Comparison of ENCODE assay signal across 11 cellular contexts in the genomic region with DNA sequence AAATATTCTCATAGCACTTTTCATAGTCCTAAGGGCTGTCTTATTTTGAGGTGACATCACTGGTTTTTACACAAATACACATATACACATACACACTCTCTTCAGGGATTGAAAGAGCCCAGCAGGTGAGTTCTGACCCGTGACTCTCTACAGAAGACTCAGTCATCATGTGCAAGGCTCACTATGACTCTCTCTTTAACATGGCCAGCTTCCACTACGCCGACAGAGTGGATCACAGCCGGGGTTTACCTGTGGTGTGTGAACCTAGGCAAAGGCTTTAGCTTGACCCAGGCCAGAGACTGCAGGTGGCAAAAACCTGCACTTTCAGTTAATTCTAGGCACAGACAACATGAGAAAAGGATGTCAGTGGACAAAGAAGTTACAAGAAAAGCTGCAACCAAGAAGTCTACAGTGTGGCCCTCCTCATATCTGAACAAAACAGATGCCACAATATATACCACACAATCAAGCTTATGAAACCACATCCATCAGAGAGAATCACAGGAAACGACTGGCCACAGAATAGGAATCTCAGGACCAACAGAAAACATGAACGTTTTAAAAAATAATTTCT. TPM values are rescaled to one million over a fixed set of nuclear protein-coding genes. Genes with fewer than 3 reads are reported as not detected.
DNase-seq lines count a peak whose midpoint lies in the region; ATAC-seq and TF ChIP-seq lines count a peak whose summit lies in the region.
"Had no signal": no experiment of that assay in that cellular context is flagged by ENCODE, and none has a peak within 500 bp of the region (broad histone marks: within the 10 kb centered on the region; RNA-seq: fewer than 3 reads in every experiment).

No MANE protein-coding gene starts in this region.

- no peak for TF ChIP-seq CTCF in neural progenitor cell (IDR thresholded peaks at IDR 0.05)
- no peak for TF ChIP-seq CTCF in PC-9 (conservative IDR thresholded peaks at IDR 0.05)

- H3K36me3 ChIP-seq in neural progenitor cell (no peaks in the 10 kb centered on the region), PC-9 (ENCODE audit: low read depth) (no peaks in the 10 kb centered on the region)
- H3K36me3 ChIP-seq: breast epithelium had no signal

- peak overlapping the region; percentile 79 for H3K27ac Mint-ChIP-seq in activated T-helper 2 cell treated with anti-CD3 and anti-CD28 coated beads, Interferon-gamma antibody, Interleukin-2, Interleukin-4, amounts not matched to agents 10 μg/mL and 5 μg/mL and 100 μg/mL, durations not matched to agents 14 hours and 24 hours and 36 hours
- peak overlapping the region; percentile 86 to 92 for H3K27ac Mint-ChIP-seq in natural killer cell treated with Interleukin-12 subunit alpha and Interleukin-12 subunit beta and Interleukin-15 and Interleukin-18, amount 100 ng/mL, for 72 hours
- no peak overlapping the region for H3K27ac Mint-ChIP-seq in neural progenitor cell

- H3K27me3 ChIP-seq in neural progenitor cell, result no peaks in the 10 kb centered on the region
- H3K27me3 ChIP-seq in PC-9 (ENCODE audit: insufficient read depth, low read depth), result no peaks in the 10 kb centered on the region
- H3K27me3 ChIP-seq: breast epithelium had no signal

- DNase-seq in activated T-helper 2 cell treated with anti-CD3 and anti-CD28 coated beads, Interferon-gamma antibody, Interleukin-2, Interleukin-4, amounts not matched to agents 10 μg/mL and 5 μg/mL and 100 μg/mL, durations not matched to agents 14 hours and 24 hours and 36 hours (ENCODE audit: low spot score), result no peak
- peak; percentile 53 for DNase-seq in natural killer cell treated with Interleukin-12 subunit alpha and Interleukin-12 subunit beta and Interleukin-15 and Interleukin-18, amount 100 ng/mL, for 72 hours (ENCODE audit: low spot score)
- DNase-seq in NCI-H1930 (lab: John Stamatoyannopoulos, UW) (no peak), neural progenitor cell (ENCODE audit: low spot score) (no peak), PC-9 (no peak)
- DNase-seq: NCI-H510A treated with DMSO at 0.1 percent for 48 hours, trophoblast cell had no signal

- H3K4me1 ChIP-seq in neural progenitor cell (peaks cover 38% of the 10 kb centered on the region), PC-9 (replicated peaks; ENCODE audit: insufficient read depth) (no peaks in the 10 kb centered on the region)

- H3K4me3 ChIP-seq in neural progenitor cell (no peak overlapping the region), PC-9 (no peak overlapping the region)
- H3K4me3 ChIP-seq: breast epithelium had no signal

- POLR2A ChIA-PET in PC-9 (lab: Charles Lee; ENCODE audit: unreplicated experiment), result no interaction called here

- CTCF ChIA-PET in PC-9 (lab: Charles Lee), result interaction anchor here (0.7 kb wide), 1 partner anchor 10 kb away, joined by 7 read pairs; no protein-coding TSS in a partner anchor

- no peaks in the 10 kb centered on the region for H3K27me3 Mint-ChIP-seq in activated T-helper 2 cell treated with anti-CD3 and anti-CD28 coated beads, Interferon-gamma antibody, Interleukin-2, Interleukin-4, amounts not matched to agents 10 μg/mL and 5 μg/mL and 100 μg/mL, durations not matched to agents 14 hours and 24 hours and 36 hours (ENCODE audit: low read depth)
- no peaks in the 10 kb centered on the region for H3K27me3 Mint-ChIP-seq in natural killer cell treated with Interleukin-12 subunit alpha and Interleukin-12 subunit beta and Interleukin-15 and Interleukin-18, amount 100 ng/mL, for 72 hours
- no peaks in the 10 kb centered on the region for H3K27me3 Mint-ChIP-seq in neural progenitor cell (ENCODE audit: insufficient read depth, low read depth)

- intact Hi-C loops in activated T-helper 2 cell treated with anti-CD3 and anti-CD28 coated beads, Interferon-gamma antibody, Interleukin-2, Interleukin-4, amounts not matched to agents 10 μg/mL and 5 μg/mL and 100 μg/mL, durations not matched to agents 14 hours and 24 hours and 36 hours (cut with micrococcal nuclease), result loop anchor here (2.0 kb wide), 1 partner anchor 21 kb away; no protein-coding TSS in a partner anchor
- intact Hi-C loops in PC-9 (cut with micrococcal nuclease; ENCODE audit: unreplicated experiment), result no loop called here

- H4K20me1 ChIP-seq in neural progenitor cell (ENCODE audit: low read depth) (peaks cover 40% of the 10 kb centered on the region), PC-9 (ENCODE audit: insufficient read depth) (0 out of 2 replicates have a peak, but pooled peaks cover 4% of the 10 kb centered on the region)

- no peaks in the 10 kb centered on the region for H3K9me3 ChIP-seq in neural progenitor cell (ENCODE audit: low read depth)
- H3K9me3 ChIP-seq in PC-9 (ENCODE audit: insufficient read depth, low read depth), result no peaks in the 10 kb centered on the region
- H3K9me3 ChIP-seq: breast epithelium had no signal

- BruUV-seq in PC-9 (replicated peaks; lab: Mats Ljungman, UMichigan), result no TSS peak

- no peak overlapping the region for H3K4me2 ChIP-seq in neural progenitor cell
- H3K4me2 ChIP-seq in PC-9, result no peak overlapping the region

- no peaks in the 10 kb centered on the region for H3K9me3 Mint-ChIP-seq in activated T-helper 2 cell treated with anti-CD3 and anti-CD28 coated beads, Interferon-gamma antibody, Interleukin-2, Interleukin-4, amounts not matched to agents 10 μg/mL and 5 μg/mL and 100 μg/mL, durations not matched to agents 14 hours and 24 hours and 36 hours
- no peaks in the 10 kb centered on the region for H3K9me3 Mint-ChIP-seq in natural killer cell treated with Interleukin-12 subunit alpha and Interleukin-12 subunit beta and Interleukin-15 and Interleukin-18, amount 100 ng/mL, for 72 hours
- no peaks in the 10 kb centered on the region for H3K9me3 Mint-ChIP-seq in neural progenitor cell

- ATAC-seq in GM19035 (IDR thresholded peaks at IDR 0.05; ENCODE audit: unreplicated experiment), result peak; percentile 46
- peak; percentile 51 for ATAC-seq in HG03354 (IDR thresholded peaks at IDR 0.05; ENCODE audit: poor library complexity, severe bottlenecking, unreplicated experiment)
- peak; percentile 76 to 87 for ATAC-seq in natural killer cell treated with Interleukin-12 subunit alpha and Interleukin-12 subunit beta and Interleukin-15 and Interleukin-18, amount 100 ng/mL, for 72 hours
- ATAC-seq in HG03571 (IDR thresholded peaks at IDR 0.05; ENCODE audit: unreplicated experiment), result no peak

- peak overlapping the region; percentile 51 for H3K4me3 Mint-ChIP-seq in activated T-helper 2 cell treated with anti-CD3 and anti-CD28 coated beads, Interferon-gamma antibody, Interleukin-2, Interleukin-4, amounts not matched to agents 10 μg/mL and 5 μg/mL and 100 μg/mL, durations not matched to agents 14 hours and 24 hours and 36 hours (ENCODE audit: low read depth)
- H3K4me3 Mint-ChIP-seq in natural killer cell treated with Interleukin-12 subunit alpha and Interleukin-12 subunit beta and Interleukin-15 and Interleukin-18, amount 100 ng/mL, for 72 hours, result peak overlapping the region; percentile 74
- no peak overlapping the region for H3K4me3 Mint-ChIP-seq in neural progenitor cell

- H3K9ac ChIP-seq in neural progenitor cell, result no peak overlapping the region

- H2AFZ ChIP-seq in neural progenitor cell (replicated peaks) (no peak overlapping the region), PC-9 (no peak overlapping the region)

- H3K36me3 Mint-ChIP-seq in activated T-helper 2 cell treated with anti-CD3 and anti-CD28 coated beads, Interferon-gamma antibody, Interleukin-2, Interleukin-4, amounts not matched to agents 10 μg/mL and 5 μg/mL and 100 μg/mL, durations not matched to agents 14 hours and 24 hours and 36 hours (ENCODE audit: low read depth), result peaks cover 23% of the 10 kb centered on the region
- no peaks in the 10 kb centered on the region for H3K36me3 Mint-ChIP-seq in natural killer cell treated with Interleukin-12 subunit alpha and Interleukin-12 subunit beta and Interleukin-15 and Interleukin-18, amount 100 ng/mL, for 72 hours
- H3K36me3 Mint-ChIP-seq in neural progenitor cell, result no peaks in the 10 kb centered on the region

- H3F3A ChIP-seq in neural progenitor cell (ENCODE audit: low read depth) (peaks cover 22% of the 10 kb centered on the region), PC-9 (ENCODE audit: insufficient read depth, low read depth) (no peaks in the 10 kb centered on the region)

- peaks cover 68% of the 10 kb centered on the region for H3K4me1 Mint-ChIP-seq in activated T-helper 2 cell treated with anti-CD3 and anti-CD28 coated beads, Interferon-gamma antibody, Interleukin-2, Interleukin-4, amounts not matched to agents 10 μg/mL and 5 μg/mL and 100 μg/mL, durations not matched to agents 14 hours and 24 hours and 36 hours (ENCODE audit: low read depth)
- peaks cover 73 to 76% of the 10 kb centered on the region in 2 donors for H3K4me1 Mint-ChIP-seq in natural killer cell treated with Interleukin-12 subunit alpha and Interleukin-12 subunit beta and Interleukin-15 and Interleukin-18, amount 100 ng/mL, for 72 hours (ENCODE audit: low read depth in 2 of 2)
- H3K4me1 Mint-ChIP-seq in neural progenitor cell, result peaks cover 59% of the 10 kb centered on the region

- no peaks in the 10 kb centered on the region for H3K79me2 ChIP-seq in neural progenitor cell (ENCODE audit: low read depth)
- peaks cover 33% of the 10 kb centered on the region for H3K79me2 ChIP-seq in PC-9 (ENCODE audit: low read depth)

- H3K9me2 ChIP-seq in PC-9 (ENCODE audit: insufficient read depth), result no peaks in the 10 kb centered on the region

- no peak overlapping the region for H3K27ac ChIP-seq in neural progenitor cell
- H3K27ac ChIP-seq in PC-9, result no peak overlapping the region

RNA-seq across cellular contexts. Expression of gene CYTH1, which starts 56.5 kb away (rescaled TPM):
- total RNA-seq in activated T-helper 2 cell treated with anti-CD3 and anti-CD28 coated beads, Interferon-gamma antibody, Interleukin-2, Interleukin-4, amounts not matched to agents 10 μg/mL and 5 μg/mL and 100 μg/mL, durations not matched to agents 14 hours and 24 hours and 36 hours, result 83.5 and 95.7 TPM in 2 replicates
- total RNA-seq in natural killer cell treated with Interleukin-12 subunit alpha and Interleukin-12 subunit beta and Interleukin-15 and Interleukin-18, amount 100 ng/mL, for 72 hours, result 100 to 1,000 TPM; 111 to 149 TPM
- total RNA-seq in neural progenitor cell (ENCODE audit: low replicate concordance) (14.8 and 16.0 TPM in 2 replicates), PC-9 (2021) (40.3 and 41.0 TPM in 2 replicates)
